ENCODE assay signal across 26 cellular contexts in the genomic region with DNA sequence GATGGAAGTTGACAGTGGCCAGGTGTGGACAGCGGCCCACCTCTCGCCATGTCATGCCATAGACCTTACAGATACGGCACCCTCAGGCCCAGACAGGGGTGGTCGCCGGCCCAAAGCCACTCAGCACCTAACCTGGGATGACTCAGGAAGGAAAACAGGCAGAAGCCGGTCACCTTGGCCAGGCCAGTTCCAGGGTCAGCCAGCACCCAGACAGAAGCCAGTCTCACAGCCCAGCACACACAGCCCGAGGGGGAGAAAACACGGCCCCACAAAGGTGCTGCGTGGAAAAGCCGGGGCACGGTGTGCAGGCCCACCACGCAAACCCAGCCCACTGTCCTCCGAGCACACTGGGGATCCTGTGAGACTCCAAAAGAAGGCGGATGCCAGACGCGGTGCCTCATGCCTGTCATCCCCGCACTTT.
DNase-seq lines count a peak whose midpoint lies in the region; ATAC-seq, FAIRE-seq and TF ChIP-seq lines count a peak whose summit lies in the region.
"Had no signal": no experiment of that assay in that cellular context is flagged by ENCODE, and none has a peak within 500 bp of the region (broad histone marks: within the 10 kb centered on the region; RNA-seq: fewer than 3 reads in every experiment).

No MANE protein-coding gene starts in this region.

- intact Hi-C loops in kidney (cut with DNase I) (loop anchor here (10.0 kb wide), 1 partner anchor 306 kb away; no protein-coding TSS in a partner anchor), posterior vena cava (cut with DNase I) (loop anchor here in 1 of 2 donors (10.0 kb wide), 1 partner anchor 296 kb away; no protein-coding TSS in a partner anchor), ascending aorta (cut with DNase I) (no loop called here), Calu3 (cut with micrococcal nuclease; ENCODE audit: unreplicated experiment) (loop anchor here (10.0 kb wide), 1 partner anchor 106 kb away; no protein-coding TSS in a partner anchor)

- peaks cover 5% of the 10 kb centered on the region for H3K9me3 Mint-ChIP-seq in GM23338
- no peaks in the 10 kb centered on the region for H3K9me3 Mint-ChIP-seq in Calu3 (ENCODE audit: low read depth, unreplicated experiment)
- H3K9me3 Mint-ChIP-seq: CD4-positive, alpha-beta T cell had no signal

- no peak for TF ChIP-seq POLR2A in Peyer's patch (IDR thresholded peaks at IDR 0.05)

- H3K4me3 ChIP-seq in GM23338 (no peak overlapping the region), kidney (ENCODE audit: low read length in 2 of 2) (no peak overlapping the region), ascending aorta (no peak overlapping the region), Peyer's patch (no peak overlapping the region)
- H3K4me3 ChIP-seq: A549; BLaER1 treated with 17β-estradiol and CSF1 and Interleukin-3, amounts not matched to agents 10 nM and 100 nM; SJSA1 had no signal

- no peaks in the 10 kb centered on the region for H3F3A ChIP-seq in GM23338 (replicated peaks; ENCODE audit: low read depth)

- no peaks in the 10 kb centered on the region for H3K4me1 Mint-ChIP-seq in GM23338
- peaks cover 3% of the 10 kb centered on the region for H3K4me1 Mint-ChIP-seq in Calu3 (ENCODE audit: low read depth, unreplicated experiment)

- H3K27ac ChIP-seq in GM23338 (ENCODE audit: low read depth) = no peak overlapping the region
- no peak overlapping the region for H3K27ac ChIP-seq in kidney (ENCODE audit: low read depth in 2 of 2, low read length in 2 of 2)
- no peak overlapping the region for H3K27ac ChIP-seq in ascending aorta
- H3K27ac ChIP-seq in Peyer's patch = no peak overlapping the region
- H3K27ac ChIP-seq: A549; BLaER1 treated with 17β-estradiol and CSF1 and Interleukin-3, amounts not matched to agents 10 nM and 100 nM; SJSA1 had no signal

- CTCF ChIA-PET in Calu3 (lab: Charles Lee) = interaction anchor here (1.6 kb wide), 1 partner anchor 52 kb away, joined by 4 read pairs; no protein-coding TSS in a partner anchor

- DNase-seq in GM23338 (ENCODE audit: low spot score) = no peak
- DNase-seq in HTR-8/SVneo (ENCODE audit: insufficient read length, low spot score) = no peak
- DNase-seq in kidney = peak; percentile 63
- DNase-seq in posterior vena cava (ENCODE audit: low spot score) = peak; percentile 72
- DNase-seq in ascending aorta (ENCODE audit: low spot score in 2 of 2) = no peak
- DNase-seq in Calu3 = no peak
- DNase-seq in Peyer's patch = no peak
- DNase-seq: AML-193; CD4-positive, alpha-beta T cell; COR-L47; DMS79; GF-D8; KBM-7; MV-4-11; NCI-H1105; NCI-H1436 treated with DMSO at 0.1 percent for 48 hours; NCI-H187 treated with DMSO at 0.1 percent for 48 hours; NCI-H2107; NCI-H524; NCI-H774; Right ventricle myocardium superior had no signal

- H3K27ac Mint-ChIP-seq in GM23338 = peak overlapping the region; percentile 70; the same call in 1 of the 2 replicates
- H3K27ac Mint-ChIP-seq in Calu3 (ENCODE audit: unreplicated experiment) = no peak overlapping the region
- H3K27ac Mint-ChIP-seq: CD4-positive, alpha-beta T cell had no signal

- no peaks in the 10 kb centered on the region for H4K20me1 ChIP-seq in GM23338 (replicated peaks; ENCODE audit: insufficient read depth)

- H3K9me3 ChIP-seq in kidney (ENCODE audit: control insufficient read depth in 1 of 2, low read length in 2 of 2) = no peaks in the 10 kb centered on the region
- H3K9me3 ChIP-seq in ascending aorta = no peaks in the 10 kb centered on the region
- no peaks in the 10 kb centered on the region for H3K9me3 ChIP-seq in Peyer's patch
- H3K9me3 ChIP-seq: A549, SJSA1 had no signal

- H3K27me3 Mint-ChIP-seq in GM23338 (ENCODE audit: insufficient read depth, low read depth, poor library complexity) = peaks cover 6% of the 10 kb centered on the region
- H3K27me3 Mint-ChIP-seq in Calu3 (ENCODE audit: unreplicated experiment) = no peaks in the 10 kb centered on the region
- H3K27me3 Mint-ChIP-seq: CD4-positive, alpha-beta T cell had no signal

- H3K27me3 ChIP-seq in GM23338 (ENCODE audit: insufficient read depth) (no peaks in the 10 kb centered on the region), ascending aorta (no peaks in the 10 kb centered on the region), Peyer's patch (no peaks in the 10 kb centered on the region)
- H3K27me3 ChIP-seq: SJSA1 had no signal

- H3K36me3 ChIP-seq in GM23338 (ENCODE audit: insufficient read depth) (no peaks in the 10 kb centered on the region), kidney (ENCODE audit: control insufficient read depth in 1 of 2, insufficient read depth in 2 of 2, low read length in 2 of 2) (no peaks in the 10 kb centered on the region), ascending aorta (no peaks in the 10 kb centered on the region), Peyer's patch (no peaks in the 10 kb centered on the region)
- H3K36me3 ChIP-seq: BLaER1 treated with 17β-estradiol and CSF1 and Interleukin-3, amounts not matched to agents 10 nM and 100 nM; SJSA1 had no signal

- no peaks in the 10 kb centered on the region for H3K4me1 ChIP-seq in GM23338 (ENCODE audit: insufficient read depth)
- no peaks in the 10 kb centered on the region for H3K4me1 ChIP-seq in kidney (ENCODE audit: control insufficient read depth in 1 of 2, insufficient read depth in 1 of 2, low read depth in 1 of 2, low read length in 2 of 2)
- no peaks in the 10 kb centered on the region for H3K4me1 ChIP-seq in ascending aorta
- no peaks in the 10 kb centered on the region for H3K4me1 ChIP-seq in Peyer's patch
- H3K4me1 ChIP-seq: SJSA1 had no signal

- H3K9me2 ChIP-seq in GM23338 (ENCODE audit: insufficient read depth) = no peaks in the 10 kb centered on the region

- peaks cover 13% of the 10 kb centered on the region for H3K36me3 Mint-ChIP-seq in GM23338 (ENCODE audit: low read depth)
- H3K36me3 Mint-ChIP-seq in Calu3 (ENCODE audit: insufficient read depth, unreplicated experiment) = peaks cover 13% of the 10 kb centered on the region

- no peak overlapping the region for H3K4me3 Mint-ChIP-seq in GM23338
- H3K4me3 Mint-ChIP-seq in Calu3 (ENCODE audit: low read depth, unreplicated experiment) = no peak overlapping the region
- H3K4me3 Mint-ChIP-seq: CD4-positive, alpha-beta T cell had no signal

- ATAC-seq in GM23338 = no peak
- ATAC-seq: A549 had no signal

- H3K9ac ChIP-seq in kidney (ENCODE audit: low read length in 2 of 2) = no peak overlapping the region
- H3K9ac ChIP-seq: BLaER1 treated with 17β-estradiol and CSF1 and Interleukin-3, amounts not matched to agents 10 nM and 100 nM had no signal

- no TSS peak for BruUV-seq in Calu3 (replicated peaks; lab: Mats Ljungman, UMichigan)

- H3K4me2 ChIP-seq in GM23338 = no peak overlapping the region
- H3K4me2 ChIP-seq: A549; BLaER1 treated with 17β-estradiol and CSF1 and Interleukin-3, amounts not matched to agents 10 nM and 100 nM had no signal

- no peak overlapping the region for H2AFZ ChIP-seq in GM23338

- peak; percentile 80 for FAIRE-seq in HTR-8/SVneo (lab: Jason Lieb, UNC)
- FAIRE-seq in kidney (lab: Jason Lieb, UNC) = no peak
- FAIRE-seq: A549, GM12891, H1 had no signal

- no peak for TF ChIP-seq CTCF in GM23338 (conservative IDR thresholded peaks at IDR 0.05; ENCODE audit: low read depth in 2 of 2)
- no peak for TF ChIP-seq CTCF in kidney (IDR thresholded peaks at IDR 0.05; ENCODE audit: borderline replicate concordance, extremely low read depth, insufficient read depth)
- no peak for TF ChIP-seq CTCF in ascending aorta (IDR thresholded peaks at IDR 0.05)
- TF ChIP-seq CTCF in Calu3 (IDR thresholded peaks at IDR 0.05; ENCODE audit: unreplicated experiment) = no peak
- no peak for TF ChIP-seq CTCF in Peyer's patch (IDR thresholded peaks at IDR 0.05)

- peaks cover 17% of the 10 kb centered on the region for H3K79me2 ChIP-seq in GM23338 (replicated peaks; ENCODE audit: insufficient read depth)

TF ChIP-seq in GM23338, 12 proteins besides CTCF, POLR2A, EP300 and RAD21:
- TF ChIP-seq EZH2phosphoT487 (IDR thresholded peaks at IDR 0.05; ENCODE audit: unreplicated experiment) (no peak), JUNB (IDR thresholded peaks at IDR 0.05; ENCODE audit: unreplicated experiment) (no peak), STAT1 (IDR thresholded peaks at IDR 0.05; ENCODE audit: unreplicated experiment) (no peak)
- TF ChIP-seq, protein P1, sequence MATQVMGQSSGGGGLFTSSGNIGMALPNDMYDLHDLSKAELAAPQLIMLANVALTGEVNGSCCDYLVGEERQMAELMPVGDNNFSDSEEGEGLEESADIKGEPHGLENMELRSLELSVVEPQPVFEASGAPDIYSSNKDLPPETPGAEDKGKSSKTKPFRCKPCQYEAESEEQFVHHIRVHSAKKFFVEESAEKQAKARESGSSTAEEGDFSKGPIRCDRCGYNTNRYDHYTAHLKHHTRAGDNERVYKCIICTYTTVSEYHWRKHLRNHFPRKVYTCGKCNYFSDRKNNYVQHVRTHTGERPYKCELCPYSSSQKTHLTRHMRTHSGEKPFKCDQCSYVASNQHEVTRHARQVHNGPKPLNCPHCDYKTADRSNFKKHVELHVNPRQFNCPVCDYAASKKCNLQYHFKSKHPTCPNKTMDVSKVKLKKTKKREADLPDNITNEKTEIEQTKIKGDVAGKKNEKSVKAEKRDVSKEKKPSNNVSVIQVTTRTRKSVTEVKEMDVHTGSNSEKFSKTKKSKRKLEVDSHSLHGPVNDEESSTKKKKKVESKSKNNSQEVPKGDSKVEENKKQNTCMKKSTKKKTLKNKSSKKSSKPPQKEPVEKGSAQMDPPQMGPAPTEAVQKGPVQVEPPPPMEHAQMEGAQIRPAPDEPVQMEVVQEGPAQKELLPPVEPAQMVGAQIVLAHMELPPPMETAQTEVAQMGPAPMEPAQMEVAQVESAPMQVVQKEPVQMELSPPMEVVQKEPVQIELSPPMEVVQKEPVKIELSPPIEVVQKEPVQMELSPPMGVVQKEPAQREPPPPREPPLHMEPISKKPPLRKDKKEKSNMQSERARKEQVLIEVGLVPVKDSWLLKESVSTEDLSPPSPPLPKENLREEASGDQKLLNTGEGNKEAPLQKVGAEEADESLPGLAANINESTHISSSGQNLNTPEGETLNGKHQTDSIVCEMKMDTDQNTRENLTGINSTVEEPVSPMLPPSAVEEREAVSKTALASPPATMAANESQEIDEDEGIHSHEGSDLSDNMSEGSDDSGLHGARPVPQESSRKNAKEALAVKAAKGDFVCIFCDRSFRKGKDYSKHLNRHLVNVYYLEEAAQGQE (IDR thresholded peaks at IDR 0.05; ENCODE audit: unreplicated experiment) = no peak

Comparison
In these comparisons a context has a peak if more than half of its experiments do, and no peak if none do; other contexts are left out.
1. DNase-seq: peak in kidney (single experiment) and posterior vena cava (single experiment); none in GM23338 (single experiment), HTR-8/SVneo (single experiment), ascending aorta (0 of 2), Calu3 (single experiment) and Peyer's patch (0 of 3).